10 cellular contexts compared by ENCODE assay signal in genomic region chr4:128847074-128847724, GRCh38. TPM values are rescaled to one million over a fixed set of nuclear protein-coding genes. Genes with fewer than 3 reads are reported as not detected.
A peak's percentile ranks its signal among the peaks of the same experiment; 100 is the strongest.
DNase-seq lines count a peak whose midpoint lies in the region; TF ChIP-seq lines count a peak whose summit lies in the region.
"Had no signal": no experiment of that assay in that cellular context is flagged by ENCODE, and none has a peak within 500 bp of the region (broad histone marks: within the 10 kb centered on the region; RNA-seq: fewer than 3 reads in every experiment).

No MANE protein-coding gene starts in this region.

- intact Hi-C loops in activated T-helper 1 cell treated with anti-CD3 and anti-CD28 coated beads, Interleukin-12 subunit alpha, Interleukin-12 subunit beta, Interleukin-2, Interleukin-4 antibody, amounts not matched to agents 30 ng/mL and 10 ng/mL and 1 ng/mL, durations not matched to agents 14 hours and 24 hours and 36 hours (cut with micrococcal nuclease): no loop called here

- H3K27ac ChIP-seq in GM23248: no peak overlapping the region
- H3K27ac ChIP-seq in neural progenitor cell: peak overlapping the region; percentile 29

- 94 to 97% methylated on average over 8 of the region's 8 CpGs for WGBS in GM23248 (ENCODE audit: low coverage in 1 of 2, low lambda C conversion rate in 2 of 2, missing lambda C conversion rate in 2 of 2), 2 experiments

- in situ Hi-C loops in GM23248 (cut with MboI): no loop called here

- no peaks in the 10 kb centered on the region for H3K9me2 ChIP-seq in GM23248 (ENCODE audit: insufficient read depth)

- H3F3A ChIP-seq in GM23248 (ENCODE audit: insufficient read depth): peaks cover 2% of the 10 kb centered on the region; the same call in 1 of the 2 replicates
- no peaks in the 10 kb centered on the region for H3F3A ChIP-seq in neural progenitor cell (ENCODE audit: low read depth)

- H3K4me1 ChIP-seq in GM23248 (ENCODE audit: insufficient read depth) (no peaks in the 10 kb centered on the region), neural progenitor cell (no peaks in the 10 kb centered on the region)

- no peak overlapping the region for H2AFZ ChIP-seq in GM23248
- no peak overlapping the region for H2AFZ ChIP-seq in neural progenitor cell (replicated peaks)

- no peak overlapping the region for H3K4me2 ChIP-seq in GM23248 (ENCODE audit: unreplicated experiment)
- H3K4me2 ChIP-seq in neural progenitor cell: no peak overlapping the region

- H4K20me1 ChIP-seq in GM23248 (ENCODE audit: insufficient read depth) (peaks cover 6% of the 10 kb centered on the region; the same call in 1 of the 2 replicates), neural progenitor cell (ENCODE audit: low read depth) (peaks cover 69% of the 10 kb centered on the region)

- no peak overlapping the region for H3K4me3 Mint-ChIP-seq in activated T-helper 1 cell treated with anti-CD3 and anti-CD28 coated beads, Interleukin-12 subunit alpha, Interleukin-12 subunit beta, Interleukin-2, Interleukin-4 antibody, amounts not matched to agents 30 ng/mL and 10 ng/mL and 1 ng/mL, durations not matched to agents 14 hours and 24 hours and 36 hours
- no peak overlapping the region for H3K4me3 Mint-ChIP-seq in neural progenitor cell

- H3K9ac ChIP-seq in GM23248 (no peak overlapping the region), neural progenitor cell (peak overlapping the region; percentile 13)

- H3K36me3 Mint-ChIP-seq in activated T-helper 1 cell treated with anti-CD3 and anti-CD28 coated beads, Interleukin-12 subunit alpha, Interleukin-12 subunit beta, Interleukin-2, Interleukin-4 antibody, amounts not matched to agents 30 ng/mL and 10 ng/mL and 1 ng/mL, durations not matched to agents 14 hours and 24 hours and 36 hours (ENCODE audit: low read depth): peaks cover 56% of the 10 kb centered on the region
- H3K36me3 Mint-ChIP-seq in neural progenitor cell: peaks cover 72% of the 10 kb centered on the region

- no peaks in the 10 kb centered on the region for H3K27me3 Mint-ChIP-seq in activated T-helper 1 cell treated with anti-CD3 and anti-CD28 coated beads, Interleukin-12 subunit alpha, Interleukin-12 subunit beta, Interleukin-2, Interleukin-4 antibody, amounts not matched to agents 30 ng/mL and 10 ng/mL and 1 ng/mL, durations not matched to agents 14 hours and 24 hours and 36 hours (ENCODE audit: insufficient read depth)
- no peaks in the 10 kb centered on the region for H3K27me3 Mint-ChIP-seq in neural progenitor cell (ENCODE audit: insufficient read depth, low read depth)

- H3K27me3 ChIP-seq in GM23248 (replicated peaks; ENCODE audit: insufficient read depth): no peaks in the 10 kb centered on the region
- no peaks in the 10 kb centered on the region for H3K27me3 ChIP-seq in neural progenitor cell

- H3K36me3 ChIP-seq in GM23248 (ENCODE audit: low read depth) (peaks cover 78% of the 10 kb centered on the region), neural progenitor cell (peaks cover 11% of the 10 kb centered on the region)

- POLR2A ChIA-PET in GM10248 (lab: Yijun Ruan, JAX): interaction anchor here (0.6 kb wide), 1 partner anchor 10 kb away, joined by 3 read pairs; no protein-coding TSS in a partner anchor

- DNase-seq in GM23248 (peak; percentile 24), NCI-H1417 (lab: John Stamatoyannopoulos, UW) (peak; percentile 39 to 89 (median 78)), neural progenitor cell (ENCODE audit: low spot score) (no peak), DMS79 (lab: John Stamatoyannopoulos, UW) (no peak), NCI-H2227 (lab: John Stamatoyannopoulos, UW; ENCODE audit: unreplicated experiment) (no peak), GM10248 (ENCODE audit: extremely low spot score) (no peak)
- DNase-seq in activated T-helper 1 cell treated with anti-CD3 and anti-CD28 coated beads, Interleukin-12 subunit alpha, Interleukin-12 subunit beta, Interleukin-2, Interleukin-4 antibody, amounts not matched to agents 30 ng/mL and 10 ng/mL and 1 ng/mL, durations not matched to agents 14 hours and 24 hours and 36 hours (ENCODE audit: low spot score): no peak
- DNase-seq: amygdala, islet precursor cell, NCI-H748 treated with DMSO at 0.1 percent for 48 hours had no signal

- no peaks in the 10 kb centered on the region for H3K9me3 Mint-ChIP-seq in activated T-helper 1 cell treated with anti-CD3 and anti-CD28 coated beads, Interleukin-12 subunit alpha, Interleukin-12 subunit beta, Interleukin-2, Interleukin-4 antibody, amounts not matched to agents 30 ng/mL and 10 ng/mL and 1 ng/mL, durations not matched to agents 14 hours and 24 hours and 36 hours
- no peaks in the 10 kb centered on the region for H3K9me3 Mint-ChIP-seq in neural progenitor cell

- peaks cover 10% of the 10 kb centered on the region for H3K4me1 Mint-ChIP-seq in activated T-helper 1 cell treated with anti-CD3 and anti-CD28 coated beads, Interleukin-12 subunit alpha, Interleukin-12 subunit beta, Interleukin-2, Interleukin-4 antibody, amounts not matched to agents 30 ng/mL and 10 ng/mL and 1 ng/mL, durations not matched to agents 14 hours and 24 hours and 36 hours (ENCODE audit: low read depth)
- H3K4me1 Mint-ChIP-seq in neural progenitor cell: peaks cover 9% of the 10 kb centered on the region

- peak overlapping the region; percentile 41 for H3K27ac Mint-ChIP-seq in activated T-helper 1 cell treated with anti-CD3 and anti-CD28 coated beads, Interleukin-12 subunit alpha, Interleukin-12 subunit beta, Interleukin-2, Interleukin-4 antibody, amounts not matched to agents 30 ng/mL and 10 ng/mL and 1 ng/mL, durations not matched to agents 14 hours and 24 hours and 36 hours
- no peak overlapping the region for H3K27ac Mint-ChIP-seq in neural progenitor cell

- H3K79me2 ChIP-seq in GM23248 (ENCODE audit: insufficient read depth) (peaks cover 74% of the 10 kb centered on the region), neural progenitor cell (ENCODE audit: low read depth) (peaks cover 83% of the 10 kb centered on the region)

- CTCF ChIA-PET in GM10248 (lab: Yijun Ruan, JAX): no interaction called here

- TF ChIP-seq CTCF in neural progenitor cell (IDR thresholded peaks at IDR 0.05) (no peak), GM10248 (IDR thresholded peaks at IDR 0.05; ENCODE audit: control extremely low read depth, extremely low read depth, low read depth, missing control alignments) (no peak)

- H3K9me3 ChIP-seq in GM23248 (ENCODE audit: low read depth) (no peaks in the 10 kb centered on the region), neural progenitor cell (ENCODE audit: low read depth) (no peaks in the 10 kb centered on the region)

- H3K4me3 ChIP-seq in GM23248: no peak overlapping the region
- no peak overlapping the region for H3K4me3 ChIP-seq in neural progenitor cell

RNA-seq across cellular contexts. Expression of gene JADE1, which starts 37.7 kb away (rescaled TPM):
- 35.9 and 37.6 TPM in 2 replicates for total RNA-seq in GM23248 (2014; rRNA removed; shearing (Covaris generic))
- polyA plus RNA-seq in GM23248 (2016; fragmentation: Nextera tagmentation; extraction: Ambion mirVana): 32.1 and 32.8 TPM in 2 replicates
- total RNA-seq in activated T-helper 1 cell treated with anti-CD3 and anti-CD28 coated beads, Interleukin-12 subunit alpha, Interleukin-12 subunit beta, Interleukin-2, Interleukin-4 antibody, amounts not matched to agents 30 ng/mL and 10 ng/mL and 1 ng/mL, durations not matched to agents 14 hours and 24 hours and 36 hours: 38.7 and 42.4 TPM in 2 replicates
- total RNA-seq in neural progenitor cell (ENCODE audit: low replicate concordance): 46.2 and 55.9 TPM in 2 replicates

Comparison
In these comparisons a context has a peak if more than half of its experiments do, and no peak if none do; other contexts are left out.
1. DNase-seq: peak in GM23248 (single experiment) and NCI-H1417 (3 of 3); none in activated T-helper 1 cell treated with anti-CD3 and anti-CD28 coated beads, Interleukin-12 subunit alpha, Interleukin-12 subunit beta, Interleukin-2, Interleukin-4 antibody, amounts not matched to agents 30 ng/mL and 10 ng/mL and 1 ng/mL, durations not matched to agents 14 hours and 24 hours and 36 hours (single experiment), neural progenitor cell (single experiment), DMS79 (single experiment), NCI-H2227 (single experiment) and GM10248 (single experiment).